Comparison of ENCODE assay signal across 13 cellular contexts in genomic region chr3:58065700-58066167, GRCh38. TPM values are rescaled to one million over a fixed set of nuclear protein-coding genes. Genes with fewer than 3 reads are reported as not detected.
DNase-seq lines count a peak whose midpoint lies in the region; ATAC-seq, FAIRE-seq and TF ChIP-seq lines count a peak whose summit lies in the region.
"Had no signal": no experiment of that assay in that cellular context is flagged by ENCODE, and none has a peak within 500 bp of the region (broad histone marks: within the 10 kb centered on the region; RNA-seq: fewer than 3 reads in every experiment).

No MANE protein-coding gene starts in this region.

- H3K9ac ChIP-seq in endothelial cell of umbilical vein (replicated peaks; ENCODE audit: extremely low read depth, insufficient read depth, low read length), result no peak overlapping the region
- H3K9ac ChIP-seq in trophoblast cell (ENCODE audit: low read length), result no peak overlapping the region

- CTCF ChIA-PET in endothelial cell of umbilical vein (lab: Charles Lee), result interaction anchor here (0.9 to 1.2 kb wide), 2 partner anchors 15 to 103 kb away, joined by 3 read pairs; no protein-coding TSS in a partner anchor

- POLR2A ChIA-PET in endothelial cell of umbilical vein (lab: Charles Lee), result no interaction called here

- DNase-seq in D341Med (ENCODE audit: low spot score) (peak; percentile 10), NCI-H774 (lab: John Stamatoyannopoulos, UW) (peak; percentile 13), endothelial cell of umbilical vein (ENCODE audit: low read depth, low spot score) (peak; percentile 54), trophoblast cell (no peak), ecto neural progenitor cell (ENCODE audit: low spot score) (no peak), SKM-1 treated with dmso at 0.1 percent for 144 hours (lab: John Stamatoyannopoulos, UW; ENCODE audit: unreplicated experiment) (no peak)
- DNase-seq in activated T-cell treated with anti-CD3 and anti-CD28 coated beads, Interleukin-2, amount 50 U/mL, for 4 hours, result no peak
- DNase-seq in activated effector memory CD4-positive, alpha-beta T cell treated with anti-CD3 and anti-CD28 coated beads, Interleukin-2, amount 50 U/mL, for 16 hours, result no peak
- DNase-seq: GF-D8, NCI-H446, Right ventricle myocardium superior had no signal

- peak overlapping the region; percentile 30 for H3K4ac ChIP-seq in trophoblast cell (ENCODE audit: low read depth, low read length)

- intact Hi-C loops in endothelial cell of umbilical vein (cut with micrococcal nuclease), result no loop called here

- no peak overlapping the region for H2BK120ac ChIP-seq in trophoblast cell (ENCODE audit: insufficient read depth, low read length, poor library complexity)

- H3K79me2 ChIP-seq in endothelial cell of umbilical vein (ENCODE audit: control insufficient read depth, insufficient read depth, low read length) (peaks cover 98% of the 10 kb centered on the region), trophoblast cell (ENCODE audit: control insufficient read depth, insufficient read depth, low read length, poor library complexity) (peaks cover 21% of the 10 kb centered on the region)

- H3K27ac ChIP-seq in endothelial cell of umbilical vein (ENCODE audit: insufficient read depth, low read depth, low read length) (peak overlapping the region; percentile 21), trophoblast cell (ENCODE audit: low read depth, low read length) (no peak overlapping the region)

- H3K36me3 ChIP-seq in endothelial cell of umbilical vein (ENCODE audit: control insufficient read depth in 2 of 2, extremely low read depth in 1 of 2, insufficient read depth in 2 of 2, low read length in 2 of 2) (peaks cover 2 to 4% of the 10 kb centered on the region in 2 experiments), trophoblast cell (ENCODE audit: control insufficient read depth in 1 of 2, insufficient read depth in 2 of 2, low read length in 2 of 2) (peaks cover 2 to 4% of the 10 kb centered on the region in 2 experiments)

- peaks cover 4% of the 10 kb centered on the region for H3K79me1 ChIP-seq in trophoblast cell (ENCODE audit: low read length)

- TF ChIP-seq CTCF in endothelial cell of umbilical vein (IDR thresholded peaks at IDR 0.05; ENCODE audit: extremely low read depth in 1 of 2, insufficient read depth in 1 of 2, low read depth in 1 of 2, low read length in 2 of 2), result no peak

- H3K9me3 Mint-ChIP-seq in activated T-cell treated with anti-CD3 and anti-CD28 coated beads, Interleukin-2, amount 50 U/mL, for 4 hours, result no peaks in the 10 kb centered on the region

- peaks cover 14% of the 10 kb centered on the region for H3K4me1 Mint-ChIP-seq in activated T-cell treated with anti-CD3 and anti-CD28 coated beads, Interleukin-2, amount 50 U/mL, for 4 hours (ENCODE audit: low read depth)
- H3K4me1 Mint-ChIP-seq: B cell had no signal

- no peaks in the 10 kb centered on the region for H3K27me3 Mint-ChIP-seq in activated T-cell treated with anti-CD3 and anti-CD28 coated beads, Interleukin-2, amount 50 U/mL, for 4 hours (ENCODE audit: low read depth)
- H3K27me3 Mint-ChIP-seq: B cell had no signal

- H2AFZ ChIP-seq in endothelial cell of umbilical vein (ENCODE audit: low read depth, low read length), result no peak overlapping the region
- no peak overlapping the region for H2AFZ ChIP-seq in trophoblast cell (ENCODE audit: insufficient read depth, low read length, poor library complexity)

- H3K9me3 ChIP-seq in endothelial cell of umbilical vein (replicated peaks; ENCODE audit: control insufficient read depth, insufficient read depth, low read length) (no peaks in the 10 kb centered on the region), trophoblast cell (ENCODE audit: insufficient read depth, low read depth, low read length) (no peaks in the 10 kb centered on the region)

- WGBS in trophoblast cell (ENCODE audit: extremely low coverage, insufficient coverage, insufficient read length), result no CpG with 5 or more reads among the region's 6 CpGs

- H4K91ac ChIP-seq in trophoblast cell (ENCODE audit: low read depth, low read length), result no peak overlapping the region

- no peak overlapping the region for H3K23ac ChIP-seq in trophoblast cell (ENCODE audit: low read length)

- no peak overlapping the region for H4K12ac ChIP-seq in trophoblast cell (ENCODE audit: low read depth, low read length)

- TF ChIP-seq POLR2A in endothelial cell of umbilical vein (IDR thresholded peaks at IDR 0.05; ENCODE audit: low read depth, low read length), result peak; percentile 25

- peaks cover 2% of the 10 kb centered on the region for H4K20me1 ChIP-seq in endothelial cell of umbilical vein (replicated peaks; ENCODE audit: control insufficient read depth, extremely low read depth, insufficient read depth, low read length)

- no peak overlapping the region for H3K18ac ChIP-seq in trophoblast cell (ENCODE audit: low read length)

- no peak overlapping the region for H2BK12ac ChIP-seq in trophoblast cell (ENCODE audit: low read length)

- H3K4me3 ChIP-seq in endothelial cell of umbilical vein (replicated peaks in 1 of 3; ENCODE audit: insufficient read depth in 1 of 3, low read depth in 1 of 3, low read length in 3 of 3), result no peak overlapping the region
- H3K4me3 ChIP-seq in trophoblast cell (ENCODE audit: low read depth, low read length), result no peak overlapping the region

- no peak overlapping the region for H3K4me2 ChIP-seq in endothelial cell of umbilical vein (ENCODE audit: insufficient read depth, low read length)
- no peak overlapping the region for H3K4me2 ChIP-seq in trophoblast cell (ENCODE audit: low read length)

- H3K14ac ChIP-seq in trophoblast cell (ENCODE audit: low read length), result no peak overlapping the region

- dilution Hi-C loops in endothelial cell of umbilical vein (cut with MboI; ENCODE audit: extremely low pct_ligation_motif_present, low sequenced_read_pairs), result no loop called here

- H2AK5ac ChIP-seq in trophoblast cell (ENCODE audit: low read length), result no peak overlapping the region

- no peak overlapping the region for H3K4me3 Mint-ChIP-seq in activated T-cell treated with anti-CD3 and anti-CD28 coated beads, Interleukin-2, amount 50 U/mL, for 4 hours
- H3K4me3 Mint-ChIP-seq: B cell had no signal

- no TSS peak for BruUV-seq in endothelial cell of umbilical vein (replicated peaks; lab: Mats Ljungman, UMichigan)

- H3K36me3 Mint-ChIP-seq in activated T-cell treated with anti-CD3 and anti-CD28 coated beads, Interleukin-2, amount 50 U/mL, for 4 hours (ENCODE audit: insufficient read depth), result peaks cover 3% of the 10 kb centered on the region

- ATAC-seq in activated T-cell treated with anti-CD3 and anti-CD28 coated beads, Interleukin-2, amount 50 U/mL, for 4 hours, result no peak
- ATAC-seq: esophagus mucosa had no signal

- H3K9me1 ChIP-seq in endothelial cell of umbilical vein (replicated peaks; ENCODE audit: control insufficient read depth, extremely low read depth, insufficient read depth, low read length), result no peaks in the 10 kb centered on the region

- H3K27me3 ChIP-seq in endothelial cell of umbilical vein (ENCODE audit: control insufficient read depth in 2 of 2, insufficient read depth in 2 of 2, low read length in 2 of 2) (no peaks in the 10 kb centered on the region), trophoblast cell (ENCODE audit: insufficient read depth, low read length) (no peaks in the 10 kb centered on the region)

- H3K4me1 ChIP-seq in endothelial cell of umbilical vein (ENCODE audit: control insufficient read depth, extremely low read depth, insufficient read depth, low read length) (peaks cover 44% of the 10 kb centered on the region), trophoblast cell (ENCODE audit: control insufficient read depth in 1 of 2, insufficient read depth in 2 of 2, low read length in 2 of 2) (peaks cover 28 to 31% of the 10 kb centered on the region in 2 experiments)

- H2BK5ac ChIP-seq in trophoblast cell (ENCODE audit: low read depth, low read length, poor library complexity), result no peak overlapping the region

- peak; percentile 57 for FAIRE-seq in endothelial cell of umbilical vein (lab: Jason Lieb, UNC)

- no peak overlapping the region for H4K8ac ChIP-seq in trophoblast cell (ENCODE audit: low read depth, low read length)

TF ChIP-seq in endothelial cell of umbilical vein, 7 proteins besides CTCF, POLR2A, EP300 and RAD21:
- TF ChIP-seq MAX (IDR thresholded peaks at IDR 0.05; ENCODE audit: insufficient read depth, insufficient read length) (no peak), POLR2AphosphoS5 (IDR thresholded peaks at IDR 0.05; ENCODE audit: insufficient read depth, low read depth, low read length) (peak; percentile 19)
TF ChIP-seq in endothelial cell of umbilical vein: peak in this region for 1.

RNA-seq across cellular contexts. Expression of gene FLNB, which starts 57.5 kb away (rescaled TPM):
- 595 and 670 TPM in 2 replicates for total RNA-seq in endothelial cell of umbilical vein
- polyA plus RNA-seq in endothelial cell of umbilical vein, result 479 and 516 TPM in 2 replicates
- polyA plus RNA-seq in endothelial cell of umbilical vein (2011; cell fraction: cytosol; rRNA removed), result 267 and 270 TPM in 2 replicates
- 3,546 and 4,297 TPM in 2 replicates for polyA plus RNA-seq in endothelial cell of umbilical vein (2011; cell fraction: nucleus; rRNA removed)
- 427 and 466 TPM in 2 replicates for polyA plus RNA-seq in endothelial cell of umbilical vein (2012)
- 1,506 and 1,741 TPM in 2 replicates for polyA minus RNA-seq in endothelial cell of umbilical vein
- 139 TPM for polyA minus RNA-seq in endothelial cell of umbilical vein (2011; cell fraction: cytosol; rRNA and poly(A)+ RNA removed)
- 3,042 and 3,714 TPM in 2 replicates for polyA minus RNA-seq in endothelial cell of umbilical vein (2011; cell fraction: nucleus; rRNA and poly(A)+ RNA removed)
- polyA plus RNA-seq in trophoblast cell (2013), result 139 and 141 TPM in 2 replicates
- total RNA-seq in activated T-cell treated with anti-CD3 and anti-CD28 coated beads, Interleukin-2, amount 50 U/mL, for 4 hours, result 10 to 100 TPM; 16.4 to 23.4 (median 19.4) TPM

Comparison
In these comparisons a context has a peak if more than half of its experiments do, and no peak if none do; other contexts are left out.
1. DNase-seq: peak in D341Med (single experiment), NCI-H774 (single experiment) and endothelial cell of umbilical vein (single experiment); none in trophoblast cell (0 of 2), activated T-cell treated with anti-CD3 and anti-CD28 coated beads, Interleukin-2, amount 50 U/mL, for 4 hours (single experiment), ecto neural progenitor cell (single experiment), SKM-1 treated with dmso at 0.1 percent for 144 hours (single experiment) and activated effector memory CD4-positive, alpha-beta T cell treated with anti-CD3 and anti-CD28 coated beads, Interleukin-2, amount 50 U/mL, for 16 hours (single experiment).
2. RNA of gene FLNB, which starts 57.5 kb away (total RNA-seq): 595 to 670 TPM in endothelial cell of umbilical vein; 16.4 to 23.4 TPM in activated T-cell treated with anti-CD3 and anti-CD28 coated beads, Interleukin-2, amount 50 U/mL, for 4 hours; every median in the first group is over 10 times any median in the second.